ENCODE assay signal across 9 cellular contexts in the genomic region with DNA sequence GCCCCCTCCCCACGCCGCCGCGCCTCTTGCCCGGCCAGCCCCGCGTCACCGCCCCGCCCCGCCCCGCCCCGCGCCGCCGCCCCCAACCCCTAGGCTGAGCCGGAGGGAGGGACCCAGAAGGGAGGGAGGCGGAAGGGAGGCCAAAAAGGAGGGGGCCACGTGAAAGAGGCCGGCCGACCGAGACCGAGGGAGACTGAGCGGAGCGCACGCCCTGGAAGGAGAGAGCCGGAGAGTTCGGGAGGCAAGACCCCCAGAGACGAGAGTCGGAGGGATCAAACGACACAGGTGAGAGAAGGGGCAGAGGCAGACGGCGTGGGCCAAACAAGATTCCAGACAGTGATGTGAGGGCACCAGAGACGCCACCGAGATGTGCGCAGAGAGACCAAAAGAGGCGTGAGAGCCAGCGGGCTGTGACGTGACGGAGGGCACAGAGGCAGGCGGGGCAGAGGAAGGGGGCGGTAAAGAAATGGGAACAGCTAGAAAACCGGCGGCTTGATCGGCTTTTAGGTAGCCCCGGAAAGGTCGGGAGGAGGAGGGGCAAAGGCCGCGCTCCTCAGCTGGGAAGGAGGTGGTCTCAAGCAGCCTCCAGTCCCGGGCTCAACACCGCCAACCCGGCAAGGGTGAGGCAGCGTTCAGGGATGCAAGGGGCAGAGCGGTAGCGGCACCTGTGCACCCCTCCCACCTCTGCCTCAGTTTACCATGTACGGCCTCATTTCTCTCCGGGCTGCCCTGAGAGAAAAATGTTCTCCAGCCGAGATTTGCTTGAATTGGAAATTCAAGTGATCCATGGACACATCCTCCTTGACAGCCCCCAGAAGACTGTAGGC. TPM values are rescaled to one million over a fixed set of nuclear protein-coding genes. Genes with fewer than 3 reads are reported as not detected.
A peak's percentile ranks its signal among the peaks of the same experiment; 100 is the strongest.
DNase-seq lines count a peak whose midpoint lies in the region; ATAC-seq and TF ChIP-seq lines count a peak whose summit lies in the region.
"Had no signal": no experiment of that assay in that cellular context is flagged by ENCODE, and none has a peak within 500 bp of the region (broad histone marks: within the 10 kb centered on the region; RNA-seq: fewer than 3 reads in every experiment).

No MANE protein-coding gene starts in this region.

- no peaks in the 10 kb centered on the region for H3K9me3 Mint-ChIP-seq in activated T-cell treated with anti-CD3 and anti-CD28 coated beads, Interleukin-2, amount 50 U/mL, for 72 hours
- peaks cover 1% of the 10 kb centered on the region for H3K9me3 Mint-ChIP-seq in mesothelial cell of epicardium

- TF ChIP-seq CTCF in mesothelial cell of epicardium (IDR thresholded peaks at IDR 0.05; ENCODE audit: unreplicated experiment) (no peak), body of pancreas (IDR thresholded peaks at IDR 0.05) (no peak)

- H3K27me3 Mint-ChIP-seq in activated T-cell treated with anti-CD3 and anti-CD28 coated beads, Interleukin-2, amount 50 U/mL, for 72 hours (ENCODE audit: low read depth): peaks cover 84% of the 10 kb centered on the region
- H3K27me3 Mint-ChIP-seq in mesothelial cell of epicardium (ENCODE audit: low read depth): peaks cover 92% of the 10 kb centered on the region

- H3K27me3 ChIP-seq in body of pancreas: peaks cover 3 to 77% of the 10 kb centered on the region in 2 donors

- H3K36me3 Mint-ChIP-seq in activated T-cell treated with anti-CD3 and anti-CD28 coated beads, Interleukin-2, amount 50 U/mL, for 72 hours (ENCODE audit: insufficient read depth in 2 of 2): peaks cover under 1 to 2% of the 10 kb centered on the region in 2 donors
- H3K36me3 Mint-ChIP-seq in mesothelial cell of epicardium: peaks cover 1% of the 10 kb centered on the region

- H3K36me3 ChIP-seq in body of pancreas (replicated peaks in 1 of 2; ENCODE audit: insufficient read depth in 1 of 2, low read depth in 2 of 2): no peaks in the 10 kb centered on the region

- intact Hi-C loops in body of pancreas (cut with DNase I): loop anchor here (5.0 kb wide), 1 partner anchor 273 kb away; no protein-coding TSS in a partner anchor

- no peak overlapping the region for H3K27ac Mint-ChIP-seq in activated T-cell treated with anti-CD3 and anti-CD28 coated beads, Interleukin-2, amount 50 U/mL, for 72 hours
- no peak overlapping the region for H3K27ac Mint-ChIP-seq in mesothelial cell of epicardium

- WGBS in body of pancreas, 2 donors: 2 to 9% methylated on average over 38 to 52 of the region's 57 CpGs

- no peaks in the 10 kb centered on the region for H3K9me3 ChIP-seq in body of pancreas

- peak overlapping the region; percentile 80 to 87 for H3K4me3 Mint-ChIP-seq in activated T-cell treated with anti-CD3 and anti-CD28 coated beads, Interleukin-2, amount 50 U/mL, for 72 hours
- peak overlapping the region; percentile 67 for H3K4me3 Mint-ChIP-seq in mesothelial cell of epicardium

- ATAC-seq in activated T-cell treated with anti-CD3 and anti-CD28 coated beads, Interleukin-2, amount 50 U/mL, for 72 hours (replicated peaks in 1 of 2): peak in 1 of 2 donors; percentile 26
- ATAC-seq in body of pancreas (no peak), GM21717 (IDR thresholded peaks at IDR 0.05; ENCODE audit: unreplicated experiment) (no peak)

- DNase-seq in AG20443 (ENCODE audit: low spot score) (peak; percentile 51), NCI-H1105 (lab: John Stamatoyannopoulos, UW) (peak; percentile 83), mesothelial cell of epicardium (ENCODE audit: low spot score in 2 of 2, unreplicated experiment in 2 of 2) (no peak), body of pancreas (no peak), T-helper 9 cell (no peak)
- peak in 1 of 2 donors; percentile 50 for DNase-seq in activated T-cell treated with anti-CD3 and anti-CD28 coated beads, Interleukin-2, amount 50 U/mL, for 72 hours
- DNase-seq in NK-92 treated with Interleukin-12 subunit alpha and Interleukin-12 subunit beta, amount 100 ng/mL, for 24 hours (lab: John Stamatoyannopoulos, UW): no peak

- H3K27ac ChIP-seq in body of pancreas: no peak overlapping the region

- no peak for TF ChIP-seq POLR2A in body of pancreas (IDR thresholded peaks at IDR 0.05)

- H3K4me1 ChIP-seq in body of pancreas: peaks cover 62% of the 10 kb centered on the region

- H3K4me1 Mint-ChIP-seq in activated T-cell treated with anti-CD3 and anti-CD28 coated beads, Interleukin-2, amount 50 U/mL, for 72 hours (ENCODE audit: low read depth): peaks cover 75% of the 10 kb centered on the region
- H3K4me1 Mint-ChIP-seq in mesothelial cell of epicardium: peaks cover 36% of the 10 kb centered on the region

- no peak overlapping the region for H3K4me3 ChIP-seq in body of pancreas

RNA-seq across cellular contexts. Expression of a gene that starts 0.4 kb away (rescaled TPM):
- 1 to 10 TPM in 1 of 2 donors, under 1 TPM in 1; 0.38 to 1.7 TPM for total RNA-seq in activated T-cell treated with anti-CD3 and anti-CD28 coated beads, Interleukin-2, amount 50 U/mL, for 72 hours
- total RNA-seq in mesothelial cell of epicardium: 0.16 TPM in 1 of 3 replicates, not detected in the others
- 1 to 10 TPM in 1 of 2 donors, under 1 TPM in 1; 0.26 to 5.6 TPM for total RNA-seq in body of pancreas
- total RNA-seq: kidney epithelial cell had no signal

Comparison
In these comparisons a context has a peak if more than half of its experiments do, and no peak if none do; other contexts are left out.
1. DNase-seq: peak in AG20443 (single experiment) and NCI-H1105 (single experiment); none in mesothelial cell of epicardium (0 of 2), body of pancreas (0 of 4), T-helper 9 cell (single experiment) and NK-92 treated with Interleukin-12 subunit alpha and Interleukin-12 subunit beta, amount 100 ng/mL, for 24 hours (single experiment).